Comparison of ENCODE assay signal across 8 cellular contexts in the genomic region with DNA sequence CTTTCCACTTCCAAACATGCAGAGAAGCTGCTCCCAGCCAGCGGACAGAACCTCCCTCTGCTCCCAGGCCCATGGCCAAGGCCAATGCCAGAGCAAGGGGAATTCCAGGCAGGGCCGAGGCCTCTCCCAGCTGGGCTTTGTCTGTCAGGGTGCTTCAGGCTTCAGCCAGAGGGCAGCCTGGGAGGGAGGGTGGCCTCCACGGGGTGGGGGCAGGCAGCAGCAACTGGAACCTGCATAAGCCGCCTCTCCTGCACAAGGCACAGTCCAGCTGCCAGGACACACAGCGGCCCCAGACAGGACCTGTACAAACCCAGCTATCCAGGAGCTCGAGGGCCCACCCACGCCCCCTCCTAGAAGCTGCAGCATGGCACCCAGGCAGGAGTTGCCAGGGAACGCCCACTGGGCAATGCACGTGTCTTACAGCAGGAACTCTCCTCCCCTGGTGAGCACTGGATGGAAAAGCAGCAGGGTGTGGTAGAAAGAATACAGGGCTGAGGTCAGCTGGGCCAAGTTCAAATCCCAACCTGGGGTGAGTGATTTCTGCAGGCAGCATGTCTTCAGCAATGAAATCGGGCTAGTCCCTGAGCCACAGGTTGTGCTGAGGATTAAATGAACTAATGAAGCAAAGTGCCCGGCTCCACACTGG. TPM values are rescaled to one million over a fixed set of nuclear protein-coding genes. Genes with fewer than 3 reads are reported as not detected.
DNase-seq lines count a peak whose midpoint lies in the region; ATAC-seq and TF ChIP-seq lines count a peak whose summit lies in the region.

No MANE protein-coding gene starts in this region.

- ATAC-seq in SK-N-SH treated with all-trans-retinoic acid at 6 μM for 48 hours (peak; percentile 51), foreskin keratinocyte (peak; percentile 18), omental fat pad (ENCODE audit: low FRiP score) (peak; percentile 83), GM18870 (IDR thresholded peaks at IDR 0.05; ENCODE audit: unreplicated experiment) (no peak), HG03571 (IDR thresholded peaks at IDR 0.05; ENCODE audit: unreplicated experiment) (no peak)

- peaks cover 35% of the 10 kb centered on the region for H3K4me1 ChIP-seq in foreskin keratinocyte

- no peaks in the 10 kb centered on the region for H3K27me3 ChIP-seq in foreskin keratinocyte

- DNase-seq in C1 segment of cervical spinal cord (lab: John Stamatoyannopoulos, UW) (peak in 8 of 14 donors; percentile 36 to 91 (median 76)), foreskin keratinocyte (peak in 1 of 2 donors; percentile 37), omental fat pad (ENCODE audit: low spot score) (no peak), SW 1271 (lab: John Stamatoyannopoulos, UW) (no peak), T-helper 9 cell (no peak)

- TF ChIP-seq CTCF in foreskin keratinocyte (conservative IDR thresholded peaks at IDR 0.05) (no peak), omental fat pad (IDR thresholded peaks at IDR 0.05) (no peak)

- no peak overlapping the region for H3K27ac ChIP-seq in foreskin keratinocyte

TF ChIP-seq in SK-N-SH treated with all-trans-retinoic acid at 6 μM for 48 hours, 23 proteins besides CTCF, POLR2A, EP300 and RAD21:
- no peak for TF ChIP-seq RARB (CRISPR knock-in tag; IDR thresholded peaks at IDR 0.05)
- no peak for TF ChIP-seq ZC3H10 (CRISPR knock-in tag; IDR thresholded peaks at IDR 0.05)
- no peak for TF ChIP-seq ISL1 (CRISPR knock-in tag; IDR thresholded peaks at IDR 0.05)
- TF ChIP-seq ZNF565 (CRISPR knock-in tag; conservative IDR thresholded peaks at IDR 0.05; ENCODE audit: low read depth): no peak
- no peak for TF ChIP-seq GLIS3 (CRISPR knock-in tag; IDR thresholded peaks at IDR 0.05)
- TF ChIP-seq CREB5 (CRISPR knock-in tag; IDR thresholded peaks at IDR 0.05; ENCODE audit: low read depth): no peak
- no peak for TF ChIP-seq ARNTL (CRISPR knock-in tag; IDR thresholded peaks at IDR 0.05; ENCODE audit: borderline replicate concordance, low read depth)
- no peak for TF ChIP-seq OSR1 (CRISPR knock-in tag; IDR thresholded peaks at IDR 0.05)

RNA-seq across cellular contexts. Expression of gene FAM53B, which starts 7.6 kb away (rescaled TPM):
- total RNA-seq in foreskin keratinocyte (17.3 and 17.5 TPM in 2 replicates), omental fat pad (10 to 100 TPM; 21.9 to 42.6 (median 32.2) TPM)
- polyA plus RNA-seq in foreskin keratinocyte: 6.0 and 6.6 TPM in 2 replicates

RNA-seq across cellular contexts. Expression of gene EEF1AKMT2, which starts 55.1 kb away (rescaled TPM):
- total RNA-seq in foreskin keratinocyte (22.9 and 23.3 TPM in 2 replicates), omental fat pad (10 to 100 TPM; 10.6 to 16.8 (median 13.3) TPM)
- polyA plus RNA-seq in foreskin keratinocyte: 13.7 and 16.4 TPM in 2 replicates

Comparison
In these comparisons a context has a peak if more than half of its experiments do, and no peak if none do; other contexts are left out.
1. DNase-seq: peak in C1 segment of cervical spinal cord (8 of 14); none in omental fat pad (single experiment), SW 1271 (0 of 2) and T-helper 9 cell (single experiment).
2. ATAC-seq: peak in SK-N-SH treated with all-trans-retinoic acid at 6 μM for 48 hours (single experiment), foreskin keratinocyte (single experiment) and omental fat pad (single experiment); none in GM18870 (single experiment) and HG03571 (single experiment).